14 cellular contexts compared by ENCODE assay signal in genomic region chr5:36494756-36495637, GRCh38.
A peak's percentile ranks its signal among the peaks of the same experiment; 100 is the strongest.
DNase-seq lines count a peak whose midpoint lies in the region; ATAC-seq, FAIRE-seq and TF ChIP-seq lines count a peak whose summit lies in the region.
"Had no signal": no experiment of that assay in that cellular context is flagged by ENCODE, and none has a peak within 500 bp of the region (broad histone marks: within the 10 kb centered on the region; RNA-seq: fewer than 3 reads in every experiment).

No MANE protein-coding gene starts in this region.

- H3K4me3 ChIP-seq in SK-N-SH (ENCODE audit: low read depth in 2 of 2, low read length in 1 of 2) (no peak overlapping the region), bronchial epithelial cell (ENCODE audit: low read depth, low read length) (no peak overlapping the region)
- H3K4me3 ChIP-seq: esophagus squamous epithelium, GM12878, tibial artery had no signal

- H3K4me3 Mint-ChIP-seq in mesothelial cell of epicardium: no peak overlapping the region
- no peak overlapping the region for H3K4me3 Mint-ChIP-seq in stimulated activated naive CD8-positive, alpha-beta T cell treated with anti-CD3 and anti-CD28 coated beads, Interleukin-15, amount 100 ng/mL, for 72 hours
- H3K4me3 Mint-ChIP-seq: activated B cell treated with CpG ODN at 0.5 μM for 24 hours; activated T-cell treated with anti-CD3 and anti-CD28 coated beads, Interleukin-2, amount 50 U/mL, for 24 hours had no signal

- H3K79me2 ChIP-seq in SK-N-SH (ENCODE audit: insufficient read depth): no peaks in the 10 kb centered on the region

- TF ChIP-seq RAD21 in SK-N-SH (IDR thresholded peaks at IDR 0.05; ENCODE audit: low read length): no peak

- H3K9me2 ChIP-seq in SK-N-SH: no peaks in the 10 kb centered on the region

- no peaks in the 10 kb centered on the region for H3K36me3 Mint-ChIP-seq in mesothelial cell of epicardium

- no peaks in the 10 kb centered on the region for H3F3A ChIP-seq in SK-N-SH (replicated peaks; ENCODE audit: insufficient read depth)

- POLR2A ChIA-PET in SK-N-SH (lab: Yijun Ruan, JAX): no interaction called here

- H3K9ac ChIP-seq in SK-N-SH: no peak overlapping the region

- H3K27ac ChIP-seq in SK-N-SH (ENCODE audit: low read depth in 2 of 2, low read length in 1 of 2): no peak overlapping the region
- H3K27ac ChIP-seq: esophagus squamous epithelium, tibial artery had no signal

- peak overlapping the region; percentile 65 for H3K27ac Mint-ChIP-seq in mesothelial cell of epicardium
- no peak overlapping the region for H3K27ac Mint-ChIP-seq in stimulated activated naive CD8-positive, alpha-beta T cell treated with anti-CD3 and anti-CD28 coated beads, Interleukin-15, amount 100 ng/mL, for 72 hours
- H3K27ac Mint-ChIP-seq: activated B cell treated with CpG ODN at 0.5 μM for 24 hours; activated T-cell treated with anti-CD3 and anti-CD28 coated beads, Interleukin-2, amount 50 U/mL, for 24 hours had no signal

- DNase-seq in SK-N-SH: no peak
- DNase-seq in bronchial epithelial cell (ENCODE audit: low read depth): peak; percentile 47
- peak; percentile 45 to 69 for DNase-seq in mesothelial cell of epicardium (ENCODE audit: low spot score in 2 of 2, unreplicated experiment in 2 of 2)
- no peak for DNase-seq in activated CD4-positive, alpha-beta T cell treated with anti-CD3 and anti-CD28 coated beads for 48 hours
- no peak for DNase-seq in activated gamma-delta T cell (lab: John Stamatoyannopoulos, UW)
- DNase-seq in stimulated activated naive CD8-positive, alpha-beta T cell treated with anti-CD3 and anti-CD28 coated beads, Interleukin-15, amount 100 ng/mL, for 72 hours: no peak
- DNase-seq: activated B cell treated with CpG ODN at 0.5 μM for 24 hours; activated T-cell treated with anti-CD3 and anti-CD28 coated beads, Interleukin-2, amount 50 U/mL, for 24 hours; esophagus squamous epithelium; NCI-H187 treated with DMSO at 0.1 percent for 48 hours; tibial artery had no signal

- peaks cover 4% of the 10 kb centered on the region for H3K9me3 Mint-ChIP-seq in mesothelial cell of epicardium
- no peaks in the 10 kb centered on the region for H3K9me3 Mint-ChIP-seq in stimulated activated naive CD8-positive, alpha-beta T cell treated with anti-CD3 and anti-CD28 coated beads, Interleukin-15, amount 100 ng/mL, for 72 hours
- H3K9me3 Mint-ChIP-seq: activated B cell treated with CpG ODN at 0.5 μM for 24 hours; activated T-cell treated with anti-CD3 and anti-CD28 coated beads, Interleukin-2, amount 50 U/mL, for 24 hours had no signal

- H4K20me1 ChIP-seq in SK-N-SH (ENCODE audit: insufficient read depth): no peaks in the 10 kb centered on the region

- 0% methylated on average over 6 of the region's 6 CpGs for WGBS in SK-N-SH (ENCODE audit: low lambda C conversion rate)

- no peaks in the 10 kb centered on the region for H3K27me3 Mint-ChIP-seq in mesothelial cell of epicardium (ENCODE audit: low read depth)
- peaks cover 35% of the 10 kb centered on the region for H3K27me3 Mint-ChIP-seq in stimulated activated naive CD8-positive, alpha-beta T cell treated with anti-CD3 and anti-CD28 coated beads, Interleukin-15, amount 100 ng/mL, for 72 hours

- peaks cover 49% of the 10 kb centered on the region for H3K4me1 Mint-ChIP-seq in mesothelial cell of epicardium
- no peaks in the 10 kb centered on the region for H3K4me1 Mint-ChIP-seq in stimulated activated naive CD8-positive, alpha-beta T cell treated with anti-CD3 and anti-CD28 coated beads, Interleukin-15, amount 100 ng/mL, for 72 hours
- H3K4me1 Mint-ChIP-seq: activated B cell treated with CpG ODN at 0.5 μM for 24 hours had no signal

- H2AFZ ChIP-seq in SK-N-SH (ENCODE audit: low read depth): no peak overlapping the region

- FAIRE-seq in bronchial epithelial cell (lab: Jason Lieb, UNC): no peak
- FAIRE-seq: GM12878 had no signal

- H3K4me2 ChIP-seq in SK-N-SH: no peak overlapping the region

- ATAC-seq in SK-N-SH treated with all-trans-retinoic acid at 6 μM for 48 hours (no peak), GM19023 (IDR thresholded peaks at IDR 0.05; ENCODE audit: unreplicated experiment) (no peak)
- no peak for ATAC-seq in stimulated activated naive CD8-positive, alpha-beta T cell treated with anti-CD3 and anti-CD28 coated beads, Interleukin-15, amount 100 ng/mL, for 72 hours
- ATAC-seq: GM12878 had no signal

- peaks cover 10% of the 10 kb centered on the region; the same call in 1 of the 2 replicates for H3K27me3 ChIP-seq in SK-N-SH (ENCODE audit: insufficient read depth)
- H3K27me3 ChIP-seq in bronchial epithelial cell (ENCODE audit: control insufficient read depth, insufficient read depth, low read length): no peaks in the 10 kb centered on the region

- peaks cover 0 to 9% of the 10 kb centered on the region in 2 experiments; a peak in 1 of 4 replicates for H3K4me1 ChIP-seq in SK-N-SH (ENCODE audit: control insufficient read depth in 1 of 2, insufficient read depth in 2 of 2, low read depth in 1 of 2, low read length in 1 of 2)

- TF ChIP-seq CTCF in SK-N-SH (IDR thresholded peaks at IDR 0.05): no peak
- no peak for TF ChIP-seq CTCF in bronchial epithelial cell (IDR thresholded peaks at IDR 0.05; ENCODE audit: insufficient read depth, low read length, severe bottlenecking)
- TF ChIP-seq CTCF in mesothelial cell of epicardium (IDR thresholded peaks at IDR 0.05; ENCODE audit: unreplicated experiment): no peak

- CTCF ChIA-PET in SK-N-SH (lab: Yijun Ruan, JAX): interaction anchor here (4.2 kb wide), 1 partner anchor 12 kb away, joined by 19 read pairs; no protein-coding TSS in a partner anchor

- no peaks in the 10 kb centered on the region for H3K9me3 ChIP-seq in SK-N-SH
- H3K9me3 ChIP-seq: esophagus squamous epithelium, tibial artery had no signal

- H3K36me3 ChIP-seq in SK-N-SH (replicated peaks in 1 of 2; ENCODE audit: control insufficient read depth in 1 of 2, insufficient read depth in 2 of 2, low read length in 1 of 2) (no peaks in the 10 kb centered on the region), bronchial epithelial cell (ENCODE audit: control insufficient read depth, insufficient read depth, low read length) (no peaks in the 10 kb centered on the region)
- H3K36me3 ChIP-seq: esophagus squamous epithelium, tibial artery had no signal

- no peak for TF ChIP-seq EP300 in SK-N-SH (IDR thresholded peaks at IDR 0.05; ENCODE audit: borderline replicate concordance in 1 of 2, low read depth in 1 of 2, low read length in 1 of 2)

TF ChIP-seq in SK-N-SH, 30 proteins besides CTCF, POLR2A, EP300 and RAD21:
- TF ChIP-seq FOXJ3 (CRISPR knock-in tag; IDR thresholded peaks at IDR 0.05): no peak
- TF ChIP-seq PBX3 (IDR thresholded peaks at IDR 0.05): peak; percentile 35
- peak; percentile 26; the same call in 1 of the 2 replicates for TF ChIP-seq TCF12 (IDR thresholded peaks at IDR 0.05)
- TF ChIP-seq NFIC (IDR thresholded peaks at IDR 0.05; ENCODE audit: borderline replicate concordance): peak; percentile 18; the same call in 1 of the 2 replicates
- no peak for TF ChIP-seq MXI1 (IDR thresholded peaks at IDR 0.05; ENCODE audit: low read depth, low read length)

TF ChIP-seq in SK-N-SH treated with all-trans-retinoic acid at 6 μM for 48 hours, 23 proteins besides CTCF, POLR2A, EP300 and RAD21:
- TF ChIP-seq RARB (CRISPR knock-in tag; IDR thresholded peaks at IDR 0.05) (no peak), TCF4 (CRISPR knock-in tag; IDR thresholded peaks at IDR 0.05; ENCODE audit: borderline replicate concordance) (no peak), GLIS3 (CRISPR knock-in tag; IDR thresholded peaks at IDR 0.05) (no peak), BACH2 (CRISPR knock-in tag; IDR thresholded peaks at IDR 0.05; ENCODE audit: borderline replicate concordance) (no peak), ISL1 (CRISPR knock-in tag; IDR thresholded peaks at IDR 0.05) (no peak), ZNF8 (CRISPR knock-in tag; IDR thresholded peaks at IDR 0.05) (no peak)

Comparison
In these comparisons a context has a peak if more than half of its experiments do, and no peak if none do; other contexts are left out.
1. DNase-seq: peak in bronchial epithelial cell (single experiment) and mesothelial cell of epicardium (2 of 2); none in SK-N-SH (single experiment), activated CD4-positive, alpha-beta T cell treated with anti-CD3 and anti-CD28 coated beads for 48 hours (single experiment), activated gamma-delta T cell (single experiment) and stimulated activated naive CD8-positive, alpha-beta T cell treated with anti-CD3 and anti-CD28 coated beads, Interleukin-15, amount 100 ng/mL, for 72 hours (0 of 2).